ENCODE assay signal across 27 cellular contexts in the genomic region with DNA sequence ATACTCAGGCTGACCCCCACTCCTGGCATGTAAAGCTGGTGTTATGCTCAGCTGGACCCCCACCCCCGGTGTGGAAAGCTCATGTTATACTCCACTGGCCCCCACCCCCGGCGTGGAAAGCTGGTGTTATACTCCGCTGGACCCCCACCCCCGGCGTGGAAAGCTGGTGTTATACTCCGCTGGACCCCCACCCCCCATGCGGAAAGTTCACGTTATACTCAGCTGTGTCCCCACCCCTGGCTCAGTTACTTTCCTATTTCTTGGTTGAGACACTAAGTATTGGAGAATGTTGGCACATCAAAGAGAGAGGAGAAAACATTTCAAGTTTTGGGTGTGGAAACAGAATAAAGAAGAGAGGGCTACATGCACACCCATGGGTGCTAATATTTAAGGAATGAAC. TPM values are rescaled to one million over a fixed set of nuclear protein-coding genes. Genes with fewer than 3 reads are reported as not detected.
"Had no signal": no experiment of that assay in that cellular context is flagged by ENCODE, and none has a peak within 500 bp of the region (broad histone marks: within the 10 kb centered on the region; RNA-seq: fewer than 3 reads in every experiment).

No MANE protein-coding gene starts in this region.

- H3K27me3 ChIP-seq: left lung, neural progenitor cell, suprapubic skin had no signal

- H3K9me3 ChIP-seq: heart right ventricle, left lung, lower lobe of right lung, suprapubic skin, tibial artery had no signal

- DNase-seq: activated CD4-positive, alpha-beta T cell treated with anti-CD3 and anti-CD28 coated beads, Interleukin-2, amount 10 ng/mL, durations not matched to agents 24 days and 14 days; activated CD4-positive, CD25-positive, alpha-beta regulatory T cell treated with anti-CD3 and anti-CD28 coated beads, Interleukin-2, amount 50 U/mL, for 72 hours; activated CD8-positive, alpha-beta T cell treated with anti-CD3 and anti-CD28 coated beads for 36 hours; activated naive CD4-positive, alpha-beta T cell treated with Interleukin-2 at 50 U/mL for 16 hours; activated T-cell treated with anti-CD3 and anti-CD28 coated beads, Interleukin-2, amount 50 U/mL, for 72 hours; endodermal cell; foreskin melanocyte; heart right ventricle; kidney glomerular epithelial cell; mesenchymal stem cell; occipital lobe; T-helper 9 cell; tibial artery had no signal

- H3K27me3 Mint-ChIP-seq: activated CD8-positive, alpha-beta T cell treated with anti-CD3 and anti-CD28 coated beads for 36 hours; activated naive CD8-positive, alpha-beta T cell had no signal

- H3K4me2 ChIP-seq: neural progenitor cell had no signal

- ATAC-seq: heart right ventricle, left lung, right cardiac atrium had no signal

- H3K4me1 ChIP-seq: neural progenitor cell had no signal

- H3K36me3 Mint-ChIP-seq: activated naive CD8-positive, alpha-beta T cell; naive thymus-derived CD8-positive, alpha-beta T cell; neural progenitor cell had no signal

- H3K27ac ChIP-seq: heart right ventricle, left lung, neural progenitor cell, suprapubic skin, tibial artery had no signal

- H3K9me3 Mint-ChIP-seq: activated CD4-positive, alpha-beta T cell treated with anti-CD3 and anti-CD28 coated beads, Interleukin-2, amount 10 ng/mL, durations not matched to agents 24 days and 14 days; activated CD8-positive, alpha-beta T cell treated with anti-CD3 and anti-CD28 coated beads for 36 hours; activated T-cell treated with anti-CD3 and anti-CD28 coated beads, Interleukin-2, amount 50 U/mL, for 72 hours; central memory CD8-positive, alpha-beta T cell; dendritic cell treated with granulocyte-macrophage colony-stimulating factor and Interleukin-4, amounts not matched to agents 40 ng/mL and 50 ng/mL, for 4 days; endodermal cell; naive thymus-derived CD8-positive, alpha-beta T cell; neural progenitor cell; T-helper 1 cell treated with Interleukin-12 subunit alpha and Interleukin-12 subunit beta and Interleukin-4 antibody, amounts not matched to agents 30 μg/mL and 1 μg/mL, for 36 hours had no signal

- H3K4me1 Mint-ChIP-seq: central memory CD8-positive, alpha-beta T cell had no signal

- H3K36me3 ChIP-seq: heart right ventricle, left lung, lower lobe of right lung, neural progenitor cell, suprapubic skin, tibial artery had no signal

- H2AFZ ChIP-seq: neural progenitor cell had no signal

- H3K4me3 Mint-ChIP-seq: activated CD4-positive, alpha-beta T cell treated with anti-CD3 and anti-CD28 coated beads, Interleukin-2, amount 10 ng/mL, durations not matched to agents 24 days and 14 days; activated CD8-positive, alpha-beta T cell treated with anti-CD3 and anti-CD28 coated beads for 36 hours; activated naive CD8-positive, alpha-beta T cell; activated T-cell treated with anti-CD3 and anti-CD28 coated beads, Interleukin-2, amount 50 U/mL, for 72 hours; central memory CD8-positive, alpha-beta T cell; dendritic cell treated with granulocyte-macrophage colony-stimulating factor and Interleukin-4, amounts not matched to agents 40 ng/mL and 50 ng/mL, for 4 days; endodermal cell; neural progenitor cell; T-helper 1 cell treated with Interleukin-12 subunit alpha and Interleukin-12 subunit beta and Interleukin-4 antibody, amounts not matched to agents 30 μg/mL and 1 μg/mL, for 36 hours had no signal

- H3K9ac ChIP-seq: neural progenitor cell had no signal

- H3K27ac Mint-ChIP-seq: activated CD4-positive, alpha-beta T cell treated with anti-CD3 and anti-CD28 coated beads, Interleukin-2, amount 10 ng/mL, durations not matched to agents 24 days and 14 days; activated CD8-positive, alpha-beta T cell treated with anti-CD3 and anti-CD28 coated beads for 36 hours; activated naive CD8-positive, alpha-beta T cell; activated T-cell treated with anti-CD3 and anti-CD28 coated beads, Interleukin-2, amount 50 U/mL, for 72 hours; dendritic cell treated with granulocyte-macrophage colony-stimulating factor and Interleukin-4, amounts not matched to agents 40 ng/mL and 50 ng/mL, for 4 days; endodermal cell; neural progenitor cell; T-helper 1 cell treated with Interleukin-12 subunit alpha and Interleukin-12 subunit beta and Interleukin-4 antibody, amounts not matched to agents 30 μg/mL and 1 μg/mL, for 36 hours had no signal

- H3K4me3 ChIP-seq: heart right ventricle, left lung, neural progenitor cell, suprapubic skin, tibial artery had no signal

RNA-seq across cellular contexts. Expression of a gene that starts 37.8 kb away (rescaled TPM):
- total RNA-seq: activated CD4-positive, alpha-beta T cell treated with anti-CD3 and anti-CD28 coated beads, Interleukin-2, amount 10 ng/mL, durations not matched to agents 24 days and 14 days; activated CD8-positive, alpha-beta T cell treated with anti-CD3 and anti-CD28 coated beads for 36 hours; bronchial epithelial cell; glomerular endothelial cell; occipital lobe; pulmonary artery endothelial cell; right cardiac atrium; ureter had no signal
